1 cellular context compared by ENCODE assay signal in genomic region chrX:132958086-132958703, GRCh38.
TF ChIP-seq lines count a peak whose summit lies in the region.

TSS of gene HS6ST2 (minus strand) at chrX:132958629.

TF ChIP-seq in IMR-90, 13 proteins besides CTCF, POLR2A, EP300 and RAD21 (continued from another document):
- TF ChIP-seq ELK1 (IDR thresholded peaks at IDR 0.05; ENCODE audit: borderline replicate concordance, low read depth, low read length): no peak
